ENCODE assay signal across 21 cellular contexts in the genomic region with DNA sequence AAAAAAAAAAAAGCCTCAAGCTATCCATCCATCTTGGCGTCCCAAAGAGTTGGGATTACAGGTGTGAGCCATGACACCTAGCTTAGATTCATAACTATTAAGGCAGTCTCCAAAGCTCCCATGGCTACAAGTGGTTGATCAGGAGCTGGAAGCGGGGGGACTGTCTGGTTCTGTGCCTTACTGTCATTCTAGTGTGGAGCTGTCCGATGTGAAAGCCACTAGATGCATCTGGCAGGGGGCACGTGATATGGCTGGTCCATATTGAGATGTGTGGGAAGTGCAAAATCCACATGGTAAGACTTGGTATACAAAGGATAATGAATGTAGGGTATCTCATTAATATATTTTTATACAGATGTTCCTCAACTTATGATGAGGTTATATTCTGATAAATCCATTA.
"Had no signal": no experiment of that assay in that cellular context is flagged by ENCODE, and none has a peak within 500 bp of the region (broad histone marks: within the 10 kb centered on the region; RNA-seq: fewer than 3 reads in every experiment).

No MANE protein-coding gene starts in this region.

- H3K4me1 ChIP-seq: psoas muscle, transverse colon, upper lobe of right lung, uterus had no signal

- DNase-seq: dorsolateral prefrontal cortex; effector CD4-positive, alpha-beta T cell; hypothalamus; immature natural killer cell; islet precursor cell; mucosa of descending colon; naive B cell; nucleus accumbens; psoas muscle; right cardiac atrium; stimulated activated CD4-positive, alpha-beta T cell treated with anti-CD3 and anti-CD28 coated beads, Interleukin-15, amount 100 ng/mL, for 24 hours; stimulated activated CD4-positive, alpha-beta T cell treated with anti-CD3 and anti-CD28 coated beads, Interleukin-2, amount 100 ng/mL, for 48 hours; stimulated activated naive B cell treated with anti-CD40 and anti-IgM and Interleukin-4, amounts not matched to agents 10 μg/mL and 1 μg/mL and 100 μg/mL, for 72 hours; transverse colon; upper lobe of right lung; uterus had no signal

- ATAC-seq: mucosa of descending colon; natural killer cell treated with Interleukin-12 subunit alpha and Interleukin-12 subunit beta and Interleukin-15 and Interleukin-18, amount 100 ng/mL, for 72 hours; right cardiac atrium; stimulated activated naive B cell treated with anti-CD40 and anti-IgM and Interleukin-4, amounts not matched to agents 10 μg/mL and 1 μg/mL and 100 μg/mL, for 72 hours; upper lobe of right lung had no signal

- H3K27ac ChIP-seq: dorsolateral prefrontal cortex, psoas muscle, skin epidermis, transverse colon, upper lobe of right lung, uterus had no signal

- FAIRE-seq: colon, frontal cortex had no signal

- H3K36me3 ChIP-seq: transverse colon, upper lobe of right lung, uterus had no signal

- H3K27me3 ChIP-seq: dorsolateral prefrontal cortex, transverse colon, upper lobe of right lung, uterus had no signal

- H3K9me3 ChIP-seq: mucosa of descending colon, psoas muscle, transverse colon, upper lobe of right lung, uterus had no signal

- H3K4me3 ChIP-seq: dorsolateral prefrontal cortex, lung, mucosa of descending colon, psoas muscle, skin epidermis, transverse colon, upper lobe of right lung, uterus had no signal
